In genomic region chr5:123036391-123037103, GRCh38 we compare ENCODE assay signal across 1 cellular context.
TF ChIP-seq lines count a peak whose summit lies in the region.

Gene PPIC (minus strand): TSS chr5:123036725. CDS start chr5:123036625, 100 bp downstream.

TF ChIP-seq in HEK293, 187 proteins besides CTCF, POLR2A, EP300 and RAD21 (continued from another document):
- TF ChIP-seq INSM2 (tag by site-specific recombination; IDR thresholded peaks at IDR 0.05) (no peak), ZNF600 (tag by site-specific recombination; IDR thresholded peaks at IDR 0.05) (peak; percentile 86), PRDM1 (tag by site-specific recombination; IDR thresholded peaks at IDR 0.05) (no peak), ZNF48 (tag by site-specific recombination; IDR thresholded peaks at IDR 0.05) (no peak), TRIM28 (IDR thresholded peaks at IDR 0.05; ENCODE audit: borderline replicate concordance, low read length) (no peak), ZBTB10 (tag by site-specific recombination; IDR thresholded peaks at IDR 0.05) (peak; percentile 28; the same call in 1 of the 2 replicates), ZNF280D (tag by site-specific recombination; IDR thresholded peaks at IDR 0.05) (0 out of 2 replicates have a peak, but pooled peaks have one; percentile 10), SP3 (tag by site-specific recombination; IDR thresholded peaks at IDR 0.05) (no peak; the same call in 1 of the 2 replicates), ZBTB17 (tag by site-specific recombination; IDR thresholded peaks at IDR 0.05) (peak; percentile 89), ZNF626 (tag by site-specific recombination; IDR thresholded peaks at IDR 0.05) (no peak), KLF7 (tag by site-specific recombination; IDR thresholded peaks at IDR 0.05; ENCODE audit: borderline replicate concordance) (no peak), ZSCAN30 (tag by site-specific recombination; IDR thresholded peaks at IDR 0.05) (peak; percentile 51; the same call in 1 of the 2 replicates), YY1 (tag by site-specific recombination; IDR thresholded peaks at IDR 0.05) (peak; percentile 64; the same call in 1 of the 2 replicates), MEIS1 (CRISPR knock-in tag; IDR thresholded peaks at IDR 0.05; ENCODE audit: borderline replicate concordance) (no peak), ZXDB (tag by site-specific recombination; IDR thresholded peaks at IDR 0.05) (peak; percentile 63; the same call in 1 of the 2 replicates), ZBTB21 (tag by site-specific recombination; IDR thresholded peaks at IDR 0.05) (no peak), ZFP3 (tag by site-specific recombination; IDR thresholded peaks at IDR 0.05; ENCODE audit: low read depth) (no peak), ZIC2 (tag by site-specific recombination; IDR thresholded peaks at IDR 0.05) (no peak), ZSCAN23 (tag by site-specific recombination; IDR thresholded peaks at IDR 0.05) (no peak), ZNF768 (tag by site-specific recombination; IDR thresholded peaks at IDR 0.05) (no peak), ZBTB7A (tag by site-specific recombination; IDR thresholded peaks at IDR 0.05; ENCODE audit: low read depth) (no peak; the same call in 1 of the 2 replicates), PRDM2 (tag by site-specific recombination; IDR thresholded peaks at IDR 0.05; ENCODE audit: borderline replicate concordance) (no peak), ZBTB6 (tag by site-specific recombination; IDR thresholded peaks at IDR 0.05) (no peak), ZNF24 (tag by site-specific recombination; IDR thresholded peaks at IDR 0.05) (peak; percentile 43; the same call in 1 of the 2 replicates), ZNF10 (tag by site-specific recombination; IDR thresholded peaks at IDR 0.05) (no peak), ZNF211 (tag by site-specific recombination; IDR thresholded peaks at IDR 0.05; ENCODE audit: low read depth) (no peak), ZNF704 (tag by site-specific recombination; IDR thresholded peaks at IDR 0.05) (peak; percentile 99), ZNF362 (tag by site-specific recombination; IDR thresholded peaks at IDR 0.05) (no peak), SCRT1 (tag by site-specific recombination; IDR thresholded peaks at IDR 0.05; ENCODE audit: borderline replicate concordance) (no peak), ZNF76 (tag by site-specific recombination; IDR thresholded peaks at IDR 0.05; ENCODE audit: borderline replicate concordance, low read depth) (peak; percentile 63; the same call in 1 of the 2 replicates), ZNF664 (tag by site-specific recombination; IDR thresholded peaks at IDR 0.05) (no peak)
